8 cellular contexts compared by ENCODE assay signal in the genomic region with DNA sequence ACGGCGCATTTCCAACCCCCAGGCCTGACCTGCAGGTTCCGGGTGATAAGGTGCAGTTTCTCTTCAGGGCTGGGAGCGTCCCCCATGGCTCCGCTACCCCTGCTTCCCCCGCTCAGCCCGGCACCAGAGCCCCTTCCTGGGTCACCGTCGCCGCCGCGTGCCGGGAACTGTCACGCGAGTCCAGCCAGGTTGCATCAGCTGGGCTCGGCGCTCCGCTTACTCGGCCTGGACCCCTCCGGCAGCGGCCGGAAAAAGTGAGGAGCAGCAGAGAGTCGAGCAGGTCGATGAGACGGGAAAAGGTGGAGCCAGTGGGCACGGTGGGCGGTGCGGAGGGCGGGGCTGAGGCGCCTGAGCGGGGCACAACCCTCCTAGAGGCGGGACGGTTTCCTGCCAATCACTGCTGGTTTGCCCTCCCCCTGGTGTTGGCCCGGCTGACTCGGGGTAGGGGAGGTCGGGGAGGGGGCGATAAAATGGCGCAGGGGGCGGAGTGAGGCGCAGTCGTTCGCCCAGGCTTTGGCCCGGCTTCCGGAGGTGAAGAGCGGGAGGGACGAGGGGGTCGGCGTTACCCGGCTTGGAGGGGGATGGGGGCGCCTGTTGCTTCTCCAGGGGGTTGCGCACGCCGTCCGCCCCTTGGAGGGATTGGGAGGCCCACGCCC.
DNase-seq lines count a peak whose midpoint lies in the region; ATAC-seq and TF ChIP-seq lines count a peak whose summit lies in the region.

A gene (plus strand): TSS at position 495 of the 656 bp plus-strand sequence. CDS start 8,447 bp downstream, outside the sequence.
A gene (minus strand): TSS at position 200 of the 656 bp plus-strand sequence. CDS start 114 bp downstream, at position 86.

- TF ChIP-seq CTCF in AG09319 (IDR thresholded peaks at IDR 0.05; ENCODE audit: low read depth, low read length): no peak

- ATAC-seq in GM19035 (IDR thresholded peaks at IDR 0.05; ENCODE audit: unreplicated experiment): peak; percentile 87
- ATAC-seq in HG03354 (IDR thresholded peaks at IDR 0.05; ENCODE audit: poor library complexity, severe bottlenecking, unreplicated experiment): peak; percentile 85
- peak; percentile 95 to 96 for ATAC-seq in activated CD4-positive, CD25-positive, alpha-beta regulatory T cell treated with anti-CD3 and anti-CD28 coated beads, Interleukin-2, amount 50 U/mL, for 24 hours

- peak; percentile 97 for DNase-seq in AG09319 (ENCODE audit: extremely low read depth, low read depth)
- peak; percentile 98 for DNase-seq in NCI-H446 treated with DMSO at 0.1 percent for 48 hours (lab: John Stamatoyannopoulos, UW)
- DNase-seq in cerebellar cortex (ENCODE audit: low spot score): peak; percentile 99
- peak; percentile 100 for DNase-seq in islet precursor cell
- DNase-seq in stimulated activated CD4-positive, alpha-beta T cell treated with anti-CD3 and anti-CD28 coated beads, Interleukin-12 subunit alpha, Interleukin-12 subunit beta, amount 100 ng/mL, for 48 hours (ENCODE audit: low read depth in 2 of 3, low spot score in 1 of 3): peak; percentile 100

Comparison
In these comparisons a context has a peak if more than half of its experiments do, and no peak if none do; other contexts are left out.
1. Peak in every context shown above with its lines: DNase-seq and ATAC-seq.